Comparison of ENCODE assay signal across 8 cellular contexts in genomic region chr14:58199726-58200479, GRCh38. TPM values are rescaled to one million over a fixed set of nuclear protein-coding genes. Genes with fewer than 3 reads are reported as not detected.
DNase-seq lines count a peak whose midpoint lies in the region; ATAC-seq and TF ChIP-seq lines count a peak whose summit lies in the region.

Gene ACTR10, plus strand, starts transcription at chr14:58200149. Its CDS starts 69 bp downstream, at chr14:58200218.

- WGBS in upper lobe of left lung, 2 donors = 0 to 1% methylated on average over 24 to 41 of the region's 78 CpGs

- H3K9me3 ChIP-seq in upper lobe of left lung = no peaks in the 10 kb centered on the region

- no peak for TF ChIP-seq EP300 in upper lobe of left lung (IDR thresholded peaks at IDR 0.05)

- intact Hi-C loops in left cardiac atrium (cut with DNase I) (no loop called here), posterior vena cava (cut with DNase I) (no loop called here)

- peak within 1 kb of the TSS; percentile 95 for H3K27ac Mint-ChIP-seq in T-helper 1 cell treated with Interleukin-12 subunit alpha and Interleukin-12 subunit beta and Interleukin-4 antibody, amounts not matched to agents 30 μg/mL and 1 μg/mL, for 36 hours

- peak; percentile 36 for DNase-seq in NCI-H146 treated with DMSO at 0.1 percent for 48 hours (lab: John Stamatoyannopoulos, UW; ENCODE audit: unreplicated experiment)
- DNase-seq in amniotic stem cell (lab: John Stamatoyannopoulos, UW) = peak; percentile 63
- DNase-seq in left cardiac atrium = peak; percentile 89
- DNase-seq in posterior vena cava (ENCODE audit: low spot score) = peak; percentile 96
- peak; percentile 87 to 97 for DNase-seq in upper lobe of left lung

- peak in 1 of 6 experiments; percentile 27 for TF ChIP-seq CTCF in upper lobe of left lung (IDR thresholded peaks at IDR 0.05)

- H3K27me3 Mint-ChIP-seq in T-helper 1 cell treated with Interleukin-12 subunit alpha and Interleukin-12 subunit beta and Interleukin-4 antibody, amounts not matched to agents 30 μg/mL and 1 μg/mL, for 36 hours (ENCODE audit: low read depth) = peaks cover 4% of the 10 kb centered on the region

- peak within 1 kb of the TSS; percentile 74 to 92 (median 90) for H3K4me3 ChIP-seq in upper lobe of left lung

- peaks cover 11 to 20% (median 17%) of the 10 kb centered on the region in 4 donors for H3K4me1 ChIP-seq in upper lobe of left lung

- no peaks in the 10 kb centered on the region for H3K36me3 Mint-ChIP-seq in T-helper 1 cell treated with Interleukin-12 subunit alpha and Interleukin-12 subunit beta and Interleukin-4 antibody, amounts not matched to agents 30 μg/mL and 1 μg/mL, for 36 hours (ENCODE audit: low read depth)

- H3K4me3 Mint-ChIP-seq in T-helper 1 cell treated with Interleukin-12 subunit alpha and Interleukin-12 subunit beta and Interleukin-4 antibody, amounts not matched to agents 30 μg/mL and 1 μg/mL, for 36 hours = peak within 1 kb of the TSS; percentile 94

- no peaks in the 10 kb centered on the region for H3K27me3 ChIP-seq in upper lobe of left lung

- no peaks in the 10 kb centered on the region for H3K9me3 Mint-ChIP-seq in T-helper 1 cell treated with Interleukin-12 subunit alpha and Interleukin-12 subunit beta and Interleukin-4 antibody, amounts not matched to agents 30 μg/mL and 1 μg/mL, for 36 hours

- peaks cover 0 to 21% (median 0%) of the 10 kb centered on the region in 4 donors for H3K36me3 ChIP-seq in upper lobe of left lung

- peaks cover 17% of the 10 kb centered on the region for H3K4me1 Mint-ChIP-seq in T-helper 1 cell treated with Interleukin-12 subunit alpha and Interleukin-12 subunit beta and Interleukin-4 antibody, amounts not matched to agents 30 μg/mL and 1 μg/mL, for 36 hours (ENCODE audit: low read depth)

- peak; percentile 95 for ATAC-seq in GM18498 (IDR thresholded peaks at IDR 0.05; ENCODE audit: unreplicated experiment)
- peak; percentile 88 for ATAC-seq in HG02884 (IDR thresholded peaks at IDR 0.05; ENCODE audit: unreplicated experiment)
- peak; percentile 97 for ATAC-seq in left cardiac atrium
- peak; percentile 96 to 98 for ATAC-seq in upper lobe of left lung (ENCODE audit: low FRiP score in 2 of 2)

- peak; percentile 32 to 76 (median 56) for TF ChIP-seq POLR2A in upper lobe of left lung (IDR thresholded peaks at IDR 0.05)

- H3K27ac ChIP-seq in upper lobe of left lung = peak within 1 kb of the TSS; percentile 94 to 97 (median 96)

RNA-seq across cellular contexts. Expression of gene ACTR10, which starts in this region (rescaled TPM):
- total RNA-seq in left cardiac atrium = 10 to 100 TPM; 66.9 to 76.8 TPM
- total RNA-seq in posterior vena cava = 10 to 100 TPM; 71.4 to 77.6 TPM
- total RNA-seq in upper lobe of left lung = 100 to 1,000 TPM in 1 of 6 donors, 10 to 100 TPM in 5; 18.9 to 106 (median 51.7) TPM

Comparison
In these comparisons a context has a peak if more than half of its experiments do, and no peak if none do; other contexts are left out.
1. Peak in every context shown above with its lines: DNase-seq, ATAC-seq, H3K4me3 ChIP-seq and H3K27ac ChIP-seq.
2. DNase-seq: peak in every context shown above with its lines; median percentile 96 in posterior vena cava; 92 in upper lobe of left lung; 89 in left cardiac atrium; 63 in amniotic stem cell; 36 in NCI-H146 treated with DMSO at 0.1 percent for 48 hours.